In genomic region chr2:239239607-239240479, GRCh38 we compare ENCODE assay signal across 1 cellular context.
A peak's percentile ranks its signal among the peaks of the same experiment; 100 is the strongest.
TF ChIP-seq lines count a peak whose summit lies in the region.

No MANE protein-coding gene starts in this region.

TF ChIP-seq in neural cell, 6 proteins besides CTCF, POLR2A, EP300 and RAD21 (continued from another document):
- TF ChIP-seq REST (IDR thresholded peaks at IDR 0.05; ENCODE audit: borderline replicate concordance): peak; percentile 38
